Comparison of ENCODE assay signal across 1 cellular context in genomic region chr9:136170291-136170901, GRCh38.
TF ChIP-seq lines count a peak whose summit lies in the region.

No MANE protein-coding gene starts in this region.

TF ChIP-seq in GM23338, 12 proteins besides CTCF, POLR2A, EP300 and RAD21:
- TF ChIP-seq, protein P1, sequence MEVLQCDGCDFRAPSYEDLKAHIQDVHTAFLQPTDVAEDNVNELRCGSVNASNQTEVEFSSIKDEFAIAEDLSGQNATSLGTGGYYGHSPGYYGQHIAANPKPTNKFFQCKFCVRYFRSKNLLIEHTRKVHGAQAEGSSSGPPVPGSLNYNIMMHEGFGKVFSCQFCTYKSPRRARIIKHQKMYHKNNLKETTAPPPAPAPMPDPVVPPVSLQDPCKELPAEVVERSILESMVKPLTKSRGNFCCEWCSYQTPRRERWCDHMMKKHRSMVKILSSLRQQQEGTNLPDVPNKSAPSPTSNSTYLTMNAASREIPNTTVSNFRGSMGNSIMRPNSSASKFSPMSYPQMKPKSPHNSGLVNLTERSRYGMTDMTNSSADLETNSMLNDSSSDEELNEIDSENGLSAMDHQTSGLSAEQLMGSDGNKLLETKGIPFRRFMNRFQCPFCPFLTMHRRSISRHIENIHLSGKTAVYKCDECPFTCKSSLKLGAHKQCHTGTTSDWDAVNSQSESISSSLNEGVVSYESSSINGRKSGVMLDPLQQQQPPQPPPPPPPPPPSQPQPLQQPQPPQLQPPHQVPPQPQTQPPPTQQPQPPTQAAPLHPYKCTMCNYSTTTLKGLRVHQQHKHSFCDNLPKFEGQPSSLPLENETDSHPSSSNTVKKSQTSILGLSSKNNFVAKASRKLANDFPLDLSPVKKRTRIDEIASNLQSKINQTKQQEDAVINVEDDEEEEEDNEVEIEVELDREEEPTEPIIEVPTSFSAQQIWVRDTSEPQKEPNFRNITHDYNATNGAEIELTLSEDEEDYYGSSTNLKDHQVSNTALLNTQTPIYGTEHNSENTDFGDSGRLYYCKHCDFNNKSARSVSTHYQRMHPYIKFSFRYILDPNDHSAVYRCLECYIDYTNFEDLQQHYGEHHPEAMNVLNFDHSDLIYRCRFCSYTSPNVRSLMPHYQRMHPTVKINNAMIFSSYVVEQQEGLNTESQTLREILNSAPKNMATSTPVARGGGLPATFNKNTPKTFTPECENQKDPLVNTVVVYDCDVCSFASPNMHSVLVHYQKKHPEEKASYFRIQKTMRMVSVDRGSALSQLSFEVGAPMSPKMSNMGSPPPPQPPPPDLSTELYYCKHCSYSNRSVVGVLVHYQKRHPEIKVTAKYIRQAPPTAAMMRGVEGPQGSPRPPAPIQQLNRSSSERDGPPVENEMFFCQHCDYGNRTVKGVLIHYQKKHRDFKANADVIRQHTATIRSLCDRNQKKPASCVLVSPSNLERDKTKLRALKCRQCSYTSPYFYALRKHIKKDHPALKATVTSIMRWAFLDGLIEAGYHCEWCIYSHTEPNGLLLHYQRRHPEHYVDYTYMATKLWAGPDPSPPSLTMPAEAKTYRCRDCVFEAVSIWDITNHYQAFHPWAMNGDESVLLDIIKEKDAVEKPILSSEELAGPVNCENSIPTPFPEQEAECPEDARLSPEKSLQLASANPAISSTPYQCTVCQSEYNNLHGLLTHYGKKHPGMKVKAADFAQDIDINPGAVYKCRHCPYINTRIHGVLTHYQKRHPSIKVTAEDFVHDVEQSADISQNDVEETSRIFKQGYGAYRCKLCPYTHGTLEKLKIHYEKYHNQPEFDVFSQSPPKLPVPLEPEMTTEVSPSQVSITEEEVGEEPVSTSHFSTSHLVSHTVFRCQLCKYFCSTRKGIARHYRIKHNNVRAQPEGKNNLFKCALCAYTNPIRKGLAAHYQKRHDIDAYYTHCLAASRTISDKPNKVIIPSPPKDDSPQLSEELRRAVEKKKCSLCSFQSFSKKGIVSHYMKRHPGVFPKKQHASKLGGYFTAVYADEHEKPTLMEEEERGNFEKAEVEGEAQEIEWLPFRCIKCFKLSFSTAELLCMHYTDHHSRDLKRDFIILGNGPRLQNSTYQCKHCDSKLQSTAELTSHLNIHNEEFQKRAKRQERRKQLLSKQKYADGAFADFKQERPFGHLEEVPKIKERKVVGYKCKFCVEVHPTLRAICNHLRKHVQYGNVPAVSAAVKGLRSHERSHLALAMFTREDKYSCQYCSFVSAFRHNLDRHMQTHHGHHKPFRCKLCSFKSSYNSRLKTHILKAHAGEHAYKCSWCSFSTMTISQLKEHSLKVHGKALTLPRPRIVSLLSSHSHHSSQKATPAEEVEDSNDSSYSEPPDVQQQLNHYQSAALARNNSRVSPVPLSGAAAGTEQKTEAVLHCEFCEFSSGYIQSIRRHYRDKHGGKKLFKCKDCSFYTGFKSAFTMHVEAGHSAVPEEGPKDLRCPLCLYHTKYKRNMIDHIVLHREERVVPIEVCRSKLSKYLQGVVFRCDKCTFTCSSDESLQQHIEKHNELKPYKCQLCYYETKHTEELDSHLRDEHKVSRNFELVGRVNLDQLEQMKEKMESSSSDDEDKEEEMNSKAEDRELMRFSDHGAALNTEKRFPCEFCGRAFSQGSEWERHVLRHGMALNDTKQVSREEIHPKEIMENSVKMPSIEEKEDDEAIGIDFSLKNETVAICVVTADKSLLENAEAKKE (CRISPR knock-in tag; IDR thresholded peaks at IDR 0.05), result no peak
- no peak for TF ChIP-seq JUNB (IDR thresholded peaks at IDR 0.05; ENCODE audit: unreplicated experiment)
- no peak for TF ChIP-seq REST (IDR thresholded peaks at IDR 0.05; ENCODE audit: unreplicated experiment)
- TF ChIP-seq STAT1 (IDR thresholded peaks at IDR 0.05; ENCODE audit: unreplicated experiment), result no peak
- no peak for TF ChIP-seq ZNF114 (CRISPR knock-in tag; IDR thresholded peaks at IDR 0.05)
